8 cellular contexts compared by ENCODE assay signal in the genomic region with DNA sequence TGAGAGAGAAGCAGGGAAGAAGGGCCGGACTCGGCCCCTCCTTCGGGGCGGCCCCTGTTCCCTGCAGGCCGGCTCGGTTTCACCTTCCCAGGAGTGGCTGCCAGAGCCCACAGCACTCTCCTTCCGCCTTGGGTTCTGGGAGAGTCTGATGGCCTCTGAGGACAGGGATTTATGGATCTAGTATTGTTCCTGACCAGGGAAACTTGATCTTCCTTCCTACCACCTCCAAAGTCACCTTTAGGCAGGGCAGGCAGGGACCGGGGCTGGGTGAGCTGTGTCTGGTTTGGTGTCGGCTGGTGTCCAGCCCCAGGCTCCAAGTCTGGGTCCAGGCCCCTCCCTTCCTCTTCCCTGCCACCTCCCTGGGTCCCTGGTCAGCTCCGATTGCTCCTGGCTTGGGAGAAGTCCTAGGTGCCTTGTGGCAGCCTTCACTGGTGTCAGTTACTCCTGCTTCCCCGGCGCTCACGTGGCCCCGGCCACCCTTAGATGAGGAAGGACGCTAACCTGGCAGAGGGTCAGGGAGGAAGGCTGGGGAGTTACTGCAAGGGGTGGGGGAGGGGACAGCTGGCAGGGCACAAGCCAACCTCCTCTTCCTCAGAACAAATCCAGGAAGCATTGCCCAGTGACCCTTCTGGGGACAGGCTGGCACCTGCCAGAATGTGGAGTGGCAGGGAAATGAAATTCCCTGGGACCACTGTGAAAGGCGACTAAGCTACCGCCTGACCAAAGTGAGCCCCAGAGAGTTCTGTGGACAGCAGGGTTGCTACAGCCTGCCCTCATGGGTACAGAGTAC. TPM values are rescaled to one million over a fixed set of nuclear protein-coding genes. Genes with fewer than 3 reads are reported as not detected.
DNase-seq lines count a peak whose midpoint lies in the region; ATAC-seq lines count a peak whose summit lies in the region.

No MANE protein-coding gene starts in this region.

- peak; percentile 58 for DNase-seq in CD1c-positive myeloid dendritic cell (ENCODE audit: extremely low spot score)
- DNase-seq in Kasumi-1 (lab: John Stamatoyannopoulos, UW): peak; percentile 26 to 30
- no peak for DNase-seq in natural killer cell treated with Interleukin-12 subunit alpha and Interleukin-12 subunit beta and Interleukin-15 and Interleukin-18, amount 100 ng/mL, for 72 hours (ENCODE audit: low spot score)
- no peak for DNase-seq in stimulated activated CD4-positive, alpha-beta T cell treated with anti-CD3 and anti-CD28 coated beads, Interleukin-2, amount 100 ng/mL, for 48 hours
- no peak for DNase-seq in occipital lobe (lab: John Stamatoyannopoulos, UW)

- ATAC-seq in natural killer cell treated with Interleukin-12 subunit alpha and Interleukin-12 subunit beta and Interleukin-15 and Interleukin-18, amount 100 ng/mL, for 72 hours: no peak
- ATAC-seq in GM19467 (IDR thresholded peaks at IDR 0.05; ENCODE audit: unreplicated experiment): no peak
- no peak for ATAC-seq in HG03565 (IDR thresholded peaks at IDR 0.05; ENCODE audit: unreplicated experiment)

- peak overlapping the region; percentile 99 to 100 for H3K27ac Mint-ChIP-seq in natural killer cell treated with Interleukin-12 subunit alpha and Interleukin-12 subunit beta and Interleukin-15 and Interleukin-18, amount 100 ng/mL, for 72 hours

- H3K4me1 Mint-ChIP-seq in natural killer cell treated with Interleukin-12 subunit alpha and Interleukin-12 subunit beta and Interleukin-15 and Interleukin-18, amount 100 ng/mL, for 72 hours (ENCODE audit: low read depth in 2 of 2): peaks cover 23 to 38% of the 10 kb centered on the region in 2 donors

- H3K27me3 Mint-ChIP-seq in natural killer cell treated with Interleukin-12 subunit alpha and Interleukin-12 subunit beta and Interleukin-15 and Interleukin-18, amount 100 ng/mL, for 72 hours: no peaks in the 10 kb centered on the region

- peak overlapping the region; percentile 82 for H3K4me3 Mint-ChIP-seq in natural killer cell treated with Interleukin-12 subunit alpha and Interleukin-12 subunit beta and Interleukin-15 and Interleukin-18, amount 100 ng/mL, for 72 hours

- peak overlapping the region; percentile 79 for H3K27ac ChIP-seq in cingulate gyrus (ENCODE audit: low read depth, low read length)

- no peaks in the 10 kb centered on the region for H3K9me3 Mint-ChIP-seq in natural killer cell treated with Interleukin-12 subunit alpha and Interleukin-12 subunit beta and Interleukin-15 and Interleukin-18, amount 100 ng/mL, for 72 hours

- no peaks in the 10 kb centered on the region for H3K36me3 Mint-ChIP-seq in natural killer cell treated with Interleukin-12 subunit alpha and Interleukin-12 subunit beta and Interleukin-15 and Interleukin-18, amount 100 ng/mL, for 72 hours

RNA-seq across cellular contexts. Expression of a gene that starts 18.8 kb away (rescaled TPM):
- 10 to 100 TPM; 13.4 to 16.4 TPM for total RNA-seq in natural killer cell treated with Interleukin-12 subunit alpha and Interleukin-12 subunit beta and Interleukin-15 and Interleukin-18, amount 100 ng/mL, for 72 hours
- 1.7 TPM for total RNA-seq in occipital lobe

RNA-seq across cellular contexts. Expression of a gene that starts 35.0 kb away (rescaled TPM):
- total RNA-seq in natural killer cell treated with Interleukin-12 subunit alpha and Interleukin-12 subunit beta and Interleukin-15 and Interleukin-18, amount 100 ng/mL, for 72 hours: 100 to 1,000 TPM in 1 of 2 donors, 10 to 100 TPM in 1; 62.0 to 107 TPM
- total RNA-seq in occipital lobe: 10.1 TPM

RNA-seq across cellular contexts. Expression of a gene that starts 40.7 kb away (rescaled TPM):
- total RNA-seq in natural killer cell treated with Interleukin-12 subunit alpha and Interleukin-12 subunit beta and Interleukin-15 and Interleukin-18, amount 100 ng/mL, for 72 hours: not detected
- not detected for total RNA-seq in occipital lobe

RNA-seq across cellular contexts. Expression of a gene that starts 44.3 kb away (rescaled TPM):
- 10 to 100 TPM; 34.9 to 44.0 TPM for total RNA-seq in natural killer cell treated with Interleukin-12 subunit alpha and Interleukin-12 subunit beta and Interleukin-15 and Interleukin-18, amount 100 ng/mL, for 72 hours
- total RNA-seq in occipital lobe: 7.0 TPM

RNA-seq across cellular contexts. Expression of a gene that starts 49.1 kb away (rescaled TPM):
- under 1 TPM in 1 of 2 donors, not detected in 1; 0.70 TPM for total RNA-seq in natural killer cell treated with Interleukin-12 subunit alpha and Interleukin-12 subunit beta and Interleukin-15 and Interleukin-18, amount 100 ng/mL, for 72 hours
- total RNA-seq in occipital lobe: not detected

Comparison
In these comparisons a context has a peak if more than half of its experiments do, and no peak if none do; other contexts are left out.
1. DNase-seq: peak in CD1c-positive myeloid dendritic cell (single experiment) and Kasumi-1 (2 of 2); none in natural killer cell treated with Interleukin-12 subunit alpha and Interleukin-12 subunit beta and Interleukin-15 and Interleukin-18, amount 100 ng/mL, for 72 hours (single experiment), stimulated activated CD4-positive, alpha-beta T cell treated with anti-CD3 and anti-CD28 coated beads, Interleukin-2, amount 100 ng/mL, for 48 hours (0 of 2) and occipital lobe (single experiment).